Comparison of ENCODE assay signal across 8 cellular contexts in genomic region chr7:128523940-128524524, GRCh38. TPM values are rescaled to one million over a fixed set of nuclear protein-coding genes. Genes with fewer than 3 reads are reported as not detected.
DNase-seq lines count a peak whose midpoint lies in the region; ATAC-seq and TF ChIP-seq lines count a peak whose summit lies in the region.
"Not testable (repeated sequence)": the region's sequence is repeated elsewhere in the genome, so short reads cannot be mapped to it uniquely, and the experiment has no call there.

No MANE protein-coding gene starts in this region.

- H3K9me3 Mint-ChIP-seq in activated T-helper 1 cell treated with anti-CD3 and anti-CD28 coated beads, Interleukin-12 subunit alpha, Interleukin-12 subunit beta, Interleukin-2, Interleukin-4 antibody, amounts not matched to agents 30 ng/mL and 10 ng/mL and 1 ng/mL, durations not matched to agents 14 hours and 24 hours and 36 hours; osteocyte (ENCODE audit: unreplicated experiment): not testable (repeated sequence)

- BruUV-seq in Panc1 (replicated peaks; lab: Mats Ljungman, UMichigan), result not testable (repeated sequence)

- H2BK12ac ChIP-seq in mesenchymal stem cell (ENCODE audit: low read length in 2 of 2), result not testable (repeated sequence)

- H3K4me2 ChIP-seq in BLaER1 treated with 17β-estradiol and CSF1 and Interleukin-3, amounts not matched to agents 10 nM and 100 nM, result peak overlapping the region; percentile 39 to 75 (median 60)
- H3K4me2 ChIP-seq in mesenchymal stem cell (ENCODE audit: low read length, poor library complexity, severe bottlenecking), result not testable (repeated sequence)

- TF ChIP-seq CTCF in Panc1 (IDR thresholded peaks at IDR 0.05); cardiac muscle cell (IDR thresholded peaks at IDR 0.05; ENCODE audit: low read depth, low read length); osteocyte (IDR thresholded peaks at IDR 0.05); spleen (IDR thresholded peaks at IDR 0.05 in 8 of 11, conservative IDR thresholded peaks at IDR 0.05 in 3 of 11): not testable (repeated sequence)

- H3K14ac ChIP-seq in mesenchymal stem cell (ENCODE audit: low read length in 2 of 2), result not testable (repeated sequence)

- H4K91ac ChIP-seq in mesenchymal stem cell (ENCODE audit: low read length), result not testable (repeated sequence)

- H4K8ac ChIP-seq in mesenchymal stem cell (ENCODE audit: low read length), result not testable (repeated sequence)

- peaks cover 34 to 55% (median 51%) of the 10 kb centered on the region in 10 experiments for H3K4me1 ChIP-seq in BLaER1 treated with 17β-estradiol and CSF1 and Interleukin-3, amounts not matched to agents 10 nM and 100 nM
- not testable (repeated sequence) for H3K4me1 ChIP-seq in Panc1 (ENCODE audit: control insufficient read depth, insufficient read depth, low read length); cardiac muscle cell (ENCODE audit: low read depth); mesenchymal stem cell (ENCODE audit: control insufficient read depth, insufficient read depth, low read depth, low read length)
- H3K4me1 ChIP-seq in spleen, result peaks cover 0 to 28% (median 14%) of the 10 kb centered on the region in 6 donors

- in situ Hi-C loops in KBM-7 (cut with MboI; ENCODE audit: low pct_unique_long_range_greater_than_20kb, low sequenced_read_pairs); Panc1 (cut with HindIII; ENCODE audit: low pct_unique_long_range_greater_than_20kb, low sequenced_read_pairs): not testable (repeated sequence)

- H3K36me3 ChIP-seq in BLaER1 treated with 17β-estradiol and CSF1 and Interleukin-3, amounts not matched to agents 10 nM and 100 nM; Panc1 (ENCODE audit: control insufficient read depth, insufficient read depth, low read length); cardiac muscle cell; mesenchymal stem cell (ENCODE audit: control insufficient read depth in 1 of 2, insufficient read depth in 2 of 2, low read depth in 1 of 2, low read length in 2 of 2); spleen: not testable (repeated sequence)

- H3K9ac ChIP-seq in BLaER1 treated with 17β-estradiol and CSF1 and Interleukin-3, amounts not matched to agents 10 nM and 100 nM, result peak overlapping the region in 4 of 11 experiments; percentile 19 to 47 (median 46); a peak in 4 of 22 replicates
- H3K9ac ChIP-seq in mesenchymal stem cell (ENCODE audit: low read length), result not testable (repeated sequence)

- intact Hi-C loops in Panc1 (cut with micrococcal nuclease; ENCODE audit: unreplicated experiment); activated T-helper 1 cell treated with anti-CD3 and anti-CD28 coated beads, Interleukin-12 subunit alpha, Interleukin-12 subunit beta, Interleukin-2, Interleukin-4 antibody, amounts not matched to agents 30 ng/mL and 10 ng/mL and 1 ng/mL, durations not matched to agents 14 hours and 24 hours and 36 hours (cut with micrococcal nuclease); spleen (cut with DNase I; ENCODE audit: low total_unique reads): not testable (repeated sequence)

- not testable (repeated sequence) for H2BK120ac ChIP-seq in mesenchymal stem cell (ENCODE audit: low read depth, low read length)

- H3K4me3 ChIP-seq in BLaER1 treated with 17β-estradiol and CSF1 and Interleukin-3, amounts not matched to agents 10 nM and 100 nM; Panc1 (ENCODE audit: low read depth in 2 of 2, low read length in 2 of 2); cardiac muscle cell; mesenchymal stem cell (ENCODE audit: insufficient read depth in 1 of 2, low read depth in 1 of 2, low read length in 2 of 2); spleen: not testable (repeated sequence)

- H3K79me1 ChIP-seq in mesenchymal stem cell (replicated peaks; ENCODE audit: low read length, poor library complexity, severe bottlenecking), result not testable (repeated sequence)

- peak; percentile 24 for DNase-seq in KBM-7
- DNase-seq in Panc1 (ENCODE audit: low read depth, low spot score); activated T-helper 1 cell treated with anti-CD3 and anti-CD28 coated beads, Interleukin-12 subunit alpha, Interleukin-12 subunit beta, Interleukin-2, Interleukin-4 antibody, amounts not matched to agents 30 ng/mL and 10 ng/mL and 1 ng/mL, durations not matched to agents 14 hours and 24 hours and 36 hours (ENCODE audit: low spot score); cardiac muscle cell (ENCODE audit: low read depth in 1 of 2, low spot score in 1 of 2); osteocyte (ENCODE audit: extremely low spot score, unreplicated experiment); spleen: not testable (repeated sequence)
- peak; percentile 14 for DNase-seq in mesenchymal stem cell

- H3K18ac ChIP-seq in mesenchymal stem cell (ENCODE audit: low read depth in 1 of 2, low read length in 2 of 2), result not testable (repeated sequence)

- H3K36me3 Mint-ChIP-seq in activated T-helper 1 cell treated with anti-CD3 and anti-CD28 coated beads, Interleukin-12 subunit alpha, Interleukin-12 subunit beta, Interleukin-2, Interleukin-4 antibody, amounts not matched to agents 30 ng/mL and 10 ng/mL and 1 ng/mL, durations not matched to agents 14 hours and 24 hours and 36 hours (ENCODE audit: low read depth); osteocyte (ENCODE audit: unreplicated experiment): not testable (repeated sequence)

- H3K4ac ChIP-seq in mesenchymal stem cell (ENCODE audit: low read depth in 1 of 2, low read length in 2 of 2), result not testable (repeated sequence)

- not testable (repeated sequence) for H3K27me3 Mint-ChIP-seq in activated T-helper 1 cell treated with anti-CD3 and anti-CD28 coated beads, Interleukin-12 subunit alpha, Interleukin-12 subunit beta, Interleukin-2, Interleukin-4 antibody, amounts not matched to agents 30 ng/mL and 10 ng/mL and 1 ng/mL, durations not matched to agents 14 hours and 24 hours and 36 hours (ENCODE audit: insufficient read depth); osteocyte (ENCODE audit: unreplicated experiment)

- not testable (repeated sequence) for H3K4me1 Mint-ChIP-seq in activated T-helper 1 cell treated with anti-CD3 and anti-CD28 coated beads, Interleukin-12 subunit alpha, Interleukin-12 subunit beta, Interleukin-2, Interleukin-4 antibody, amounts not matched to agents 30 ng/mL and 10 ng/mL and 1 ng/mL, durations not matched to agents 14 hours and 24 hours and 36 hours (ENCODE audit: low read depth); osteocyte (ENCODE audit: unreplicated experiment)

- H3K4me3 Mint-ChIP-seq in activated T-helper 1 cell treated with anti-CD3 and anti-CD28 coated beads, Interleukin-12 subunit alpha, Interleukin-12 subunit beta, Interleukin-2, Interleukin-4 antibody, amounts not matched to agents 30 ng/mL and 10 ng/mL and 1 ng/mL, durations not matched to agents 14 hours and 24 hours and 36 hours; osteocyte (ENCODE audit: unreplicated experiment): not testable (repeated sequence)

- H3K27ac Mint-ChIP-seq in activated T-helper 1 cell treated with anti-CD3 and anti-CD28 coated beads, Interleukin-12 subunit alpha, Interleukin-12 subunit beta, Interleukin-2, Interleukin-4 antibody, amounts not matched to agents 30 ng/mL and 10 ng/mL and 1 ng/mL, durations not matched to agents 14 hours and 24 hours and 36 hours, result peak overlapping the region; percentile 23
- peak overlapping the region; percentile 64 for H3K27ac Mint-ChIP-seq in osteocyte (ENCODE audit: unreplicated experiment)

- POLR2A ChIA-PET in Panc1 (lab: Charles Lee), result not testable (repeated sequence)

- H2BK5ac ChIP-seq in mesenchymal stem cell (ENCODE audit: low read depth, low read length, poor library complexity, severe bottlenecking), result not testable (repeated sequence)

- peak; percentile 39 for ATAC-seq in Panc1

- not testable (repeated sequence) for H3K9me3 ChIP-seq in BLaER1 treated with 17β-estradiol and CSF1 and Interleukin-3, amounts not matched to agents 10 nM and 100 nM (replicated peaks in 1 of 11); Panc1 (ENCODE audit: control insufficient read depth, insufficient read depth, low read depth, low read length); cardiac muscle cell (ENCODE audit: low read depth); mesenchymal stem cell (ENCODE audit: control insufficient read depth, low read length); spleen

- H4K20me1 ChIP-seq in BLaER1 treated with 17β-estradiol and CSF1 and Interleukin-3, amounts not matched to agents 10 nM and 100 nM, result not testable (repeated sequence)

- CTCF ChIA-PET in Panc1 (lab: Charles Lee), result not testable (repeated sequence)

- not testable (repeated sequence) for TF ChIP-seq POLR2A in spleen (IDR thresholded peaks at IDR 0.05)

- not testable (repeated sequence) for H2BK15ac ChIP-seq in mesenchymal stem cell (ENCODE audit: low read depth, poor library complexity, severe bottlenecking)

- H2AK5ac ChIP-seq in mesenchymal stem cell (ENCODE audit: low read length, severe bottlenecking), result not testable (repeated sequence)

- 58% methylated on average over 7 of the region's 9 CpGs for WGBS in mesenchymal stem cell
- WGBS in spleen, 5 donors, result 63 to 81% (median 74%) methylated on average over 7 to 9 of the region's 9 CpGs

- H2AFZ ChIP-seq in mesenchymal stem cell (ENCODE audit: low read depth, low read length), result not testable (repeated sequence)

- H3K27ac ChIP-seq in BLaER1 treated with 17β-estradiol and CSF1 and Interleukin-3, amounts not matched to agents 10 nM and 100 nM, result peak overlapping the region in 5 of 11 experiments; percentile 12 to 43 (median 27); a peak in 6 of 22 replicates
- not testable (repeated sequence) for H3K27ac ChIP-seq in Panc1 (ENCODE audit: low read length); mesenchymal stem cell (ENCODE audit: low read length, poor library complexity, severe bottlenecking)
- H3K27ac ChIP-seq in cardiac muscle cell (peak overlapping the region; percentile 43), spleen (peak overlapping the region in 6 of 8 donors; percentile 14 to 70 (median 52))

- H3K23ac ChIP-seq in mesenchymal stem cell (ENCODE audit: low read length in 2 of 2), result not testable (repeated sequence)

- not testable (repeated sequence) for H3K27me3 ChIP-seq in BLaER1 treated with 17β-estradiol and CSF1 and Interleukin-3, amounts not matched to agents 10 nM and 100 nM; Panc1 (ENCODE audit: control insufficient read depth, insufficient read depth, low read length); cardiac muscle cell; mesenchymal stem cell (ENCODE audit: control insufficient read depth in 1 of 2, insufficient read depth in 1 of 2, low read length in 2 of 2); spleen (replicated peaks in 1 of 7)

RNA-seq across cellular contexts. Expression of gene METTL2B, which starts 47.5 kb away (rescaled TPM):
- 43.6 TPM for total RNA-seq in Panc1 (2021; ENCODE audit: unreplicated experiment)
- polyA plus RNA-seq in Panc1 (2012; ENCODE audit: insufficient read length), result 17.4 TPM
- 63.0 and 64.9 TPM in 2 replicates for total RNA-seq in activated T-helper 1 cell treated with anti-CD3 and anti-CD28 coated beads, Interleukin-12 subunit alpha, Interleukin-12 subunit beta, Interleukin-2, Interleukin-4 antibody, amounts not matched to agents 30 ng/mL and 10 ng/mL and 1 ng/mL, durations not matched to agents 14 hours and 24 hours and 36 hours
- 27.9 and 32.2 TPM in 2 replicates for total RNA-seq in cardiac muscle cell
- 21.3 TPM in 2 replicates for polyA plus RNA-seq in cardiac muscle cell
- polyA plus RNA-seq in mesenchymal stem cell (2013, experiment 1 of 2), result 19.1 TPM
- 19.3 TPM for polyA plus RNA-seq in mesenchymal stem cell (2013, experiment 2 of 2)
- total RNA-seq in osteocyte, result 31.4 and 33.2 TPM in 2 replicates
- 10 to 100 TPM; 17.7 to 32.8 (median 22.4) TPM for total RNA-seq in spleen
- 10 to 100 TPM in 1 of 3 donors, 1 to 10 TPM in 2; 6.7 to 12.3 (median 7.2) TPM for polyA plus RNA-seq in spleen
